Comparison of ENCODE assay signal across 20 cellular contexts in the genomic region with DNA sequence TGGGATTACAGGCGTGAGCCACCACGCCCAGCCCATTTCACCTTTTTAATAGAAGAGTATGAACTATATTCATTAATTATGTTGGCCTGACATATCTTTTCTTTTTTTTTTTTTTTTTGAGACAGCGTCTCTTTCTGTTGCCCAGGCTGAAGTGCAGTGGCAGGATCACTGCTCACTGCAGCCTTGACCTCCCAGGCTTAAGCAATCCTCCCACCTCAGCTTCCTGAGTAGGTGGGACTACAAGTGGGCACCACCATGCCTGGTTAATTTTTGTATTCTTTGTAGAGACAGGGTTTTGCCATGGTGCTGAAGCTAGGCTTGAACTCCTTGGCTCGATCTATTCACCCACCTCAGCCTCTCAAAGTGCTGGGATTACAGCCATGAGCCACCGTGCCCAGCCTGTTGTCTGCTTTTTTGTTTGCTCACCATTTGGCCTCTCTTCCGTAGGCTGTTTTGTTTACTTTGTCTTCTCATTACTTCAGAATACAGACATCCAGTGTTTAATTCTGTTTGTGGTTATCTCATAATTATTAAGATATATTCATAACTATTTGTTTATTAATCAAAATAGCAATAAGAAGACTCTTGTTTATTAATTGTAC.
"Had no signal": no experiment of that assay in that cellular context is flagged by ENCODE, and none has a peak within 500 bp of the region (broad histone marks: within the 10 kb centered on the region; RNA-seq: fewer than 3 reads in every experiment).

No MANE protein-coding gene starts in this region.

- H3K9me3 ChIP-seq: sigmoid colon, testis, tibial nerve had no signal

- H3K79me2 ChIP-seq: hepatocyte had no signal

- ATAC-seq: left cardiac atrium; left ventricle myocardium superior; stimulated activated naive B cell treated with anti-CD40 and anti-IgM and Interleukin-4, amounts not matched to agents 10 μg/mL and 1 μg/mL and 100 μg/mL, for 72 hours; stimulated activated naive CD8-positive, alpha-beta T cell treated with anti-CD3 and anti-CD28 coated beads, Interleukin-15, amount 100 ng/mL, for 72 hours had no signal

- H3K27me3 ChIP-seq: dorsolateral prefrontal cortex, hepatocyte, sigmoid colon, testis, tibial nerve had no signal

- H3K4me2 ChIP-seq: hepatocyte had no signal

- DNase-seq: cortex of kidney; dorsolateral prefrontal cortex; effector CD8-positive, alpha-beta T cell; foreskin melanocyte; head of caudate nucleus; kidney; left cardiac atrium; left ventricle myocardium superior; mesendoderm; naive B cell; posterior cingulate gyrus; sigmoid colon; stimulated activated CD4-positive, alpha-beta T cell treated with anti-CD3 and anti-CD28 coated beads, Interleukin-2, amount 100 ng/mL, for 24 hours; stimulated activated CD4-positive, alpha-beta T cell treated with anti-CD3 and anti-CD28 coated beads, Interleukin-4, amount 100 ng/mL, for 4 hours; stimulated activated naive B cell treated with anti-CD40 and anti-IgM and Interleukin-4, amounts not matched to agents 10 μg/mL and 1 μg/mL and 100 μg/mL, for 72 hours; stimulated activated naive CD8-positive, alpha-beta T cell treated with anti-CD3 and anti-CD28 coated beads, Interleukin-15, amount 100 ng/mL, for 72 hours; testis had no signal

- H3K36me3 ChIP-seq: sigmoid colon, tibial nerve had no signal

- H3K4me1 ChIP-seq: sigmoid colon, testis, tibial nerve had no signal

- H2AFZ ChIP-seq: hepatocyte had no signal

- H3K27ac ChIP-seq: dorsolateral prefrontal cortex, hepatocyte, sigmoid colon, skin epidermis, testis, tibial nerve had no signal

- H3K4me3 ChIP-seq: dorsolateral prefrontal cortex, hepatocyte, sigmoid colon, skin epidermis, testis, tibial nerve had no signal
